In genomic region chr10:86451604-86451960, GRCh38 we compare ENCODE assay signal across 20 cellular contexts.
DNase-seq lines count a peak whose midpoint lies in the region; ATAC-seq, FAIRE-seq and TF ChIP-seq lines count a peak whose summit lies in the region.
"Had no signal": no experiment of that assay in that cellular context is flagged by ENCODE, and none has a peak within 500 bp of the region (broad histone marks: within the 10 kb centered on the region; RNA-seq: fewer than 3 reads in every experiment).

No MANE protein-coding gene starts in this region.

- peaks cover 4 to 17% (median 10%) of the 10 kb centered on the region in 3 donors for H3K4me1 ChIP-seq in pancreas

- peak overlapping the region; percentile 13 for H3K4me3 ChIP-seq in SU-DHL-6 (ENCODE audit: insufficient read depth, low read length, poor library complexity, severe bottlenecking)
- H3K4me3 ChIP-seq in pancreas, result no peak overlapping the region
- H3K4me3 ChIP-seq: heart left ventricle, thoracic aorta had no signal

- intact Hi-C loops in pancreas (cut with DNase I), result loop anchor here in 1 of 3 donors (10.0 kb wide), 1 partner anchor 63 kb away; no protein-coding TSS in a partner anchor

- H3K79me2 ChIP-seq in SU-DHL-6 (ENCODE audit: insufficient read depth, low read length), result peaks cover 15% of the 10 kb centered on the region

- no peaks in the 10 kb centered on the region for H3K4me1 Mint-ChIP-seq in stimulated activated effector memory CD8-positive, alpha-beta T cell treated with anti-CD3 and anti-CD28 coated beads, Interleukin-12 subunit alpha, Interleukin-12 subunit beta, amount 100 ng/mL, for 72 hours

- TF ChIP-seq CTCF in SU-DHL-6 (IDR thresholded peaks at IDR 0.05; ENCODE audit: insufficient read depth, low read length, poor library complexity, severe bottlenecking) (no peak), pancreas (IDR thresholded peaks at IDR 0.05) (no peak)

- H4K20me1 ChIP-seq in SU-DHL-6 (ENCODE audit: low read depth, low read length), result no peaks in the 10 kb centered on the region

- ATAC-seq in GM18907 (IDR thresholded peaks at IDR 0.05; ENCODE audit: unreplicated experiment), result peak; percentile 76
- ATAC-seq in HG02981 (IDR thresholded peaks at IDR 0.05; ENCODE audit: unreplicated experiment), result peak; percentile 62
- no peak for ATAC-seq in stimulated activated effector memory CD8-positive, alpha-beta T cell treated with anti-CD3 and anti-CD28 coated beads, Interleukin-12 subunit alpha, Interleukin-12 subunit beta, amount 100 ng/mL, for 72 hours
- ATAC-seq in pancreas, result no peak
- no peak for ATAC-seq in GM21390 (IDR thresholded peaks at IDR 0.05; ENCODE audit: unreplicated experiment)
- ATAC-seq: activated CD4-positive, CD25-positive, alpha-beta regulatory T cell treated with anti-CD3 and anti-CD28 coated beads, Interleukin-2, amount 50 U/mL, for 24 hours; activated CD8-positive, alpha-beta T cell treated with anti-CD3 and anti-CD28 coated beads for 36 hours; heart left ventricle; right cardiac atrium had no signal

- peak overlapping the region; percentile 94 for H3K27ac ChIP-seq in SU-DHL-6 (ENCODE audit: low read depth, low read length)
- no peak overlapping the region for H3K27ac ChIP-seq in pancreas
- H3K27ac ChIP-seq: heart left ventricle, thoracic aorta had no signal

- H3K9me3 Mint-ChIP-seq in stimulated activated effector memory CD8-positive, alpha-beta T cell treated with anti-CD3 and anti-CD28 coated beads, Interleukin-12 subunit alpha, Interleukin-12 subunit beta, amount 100 ng/mL, for 72 hours, result no peaks in the 10 kb centered on the region
- H3K9me3 Mint-ChIP-seq: activated CD8-positive, alpha-beta T cell treated with anti-CD3 and anti-CD28 coated beads for 36 hours; dendritic cell treated with granulocyte-macrophage colony-stimulating factor and Interleukin-4, amounts not matched to agents 40 ng/mL and 50 ng/mL, for 4 days; IgD-negative memory B cell had no signal

- peaks cover 61% of the 10 kb centered on the region for H3K36me3 ChIP-seq in SU-DHL-6 (ENCODE audit: low read length)
- peaks cover 0 to 25% (median 0%) of the 10 kb centered on the region in 3 donors for H3K36me3 ChIP-seq in pancreas

- no peak for DNase-seq in stimulated activated effector memory CD8-positive, alpha-beta T cell treated with anti-CD3 and anti-CD28 coated beads, Interleukin-12 subunit alpha, Interleukin-12 subunit beta, amount 100 ng/mL, for 72 hours (ENCODE audit: low spot score in 2 of 2)
- DNase-seq in middle frontal gyrus (ENCODE audit: extremely low spot score, low spot score) (no peak), pancreas (no peak)
- no peak for DNase-seq in stimulated activated CD4-positive, alpha-beta T cell treated with anti-CD3 and anti-CD28 coated beads, Interleukin-15, amount 100 ng/mL, for 24 hours
- DNase-seq: activated CD8-positive, alpha-beta T cell treated with anti-CD3 and anti-CD28 coated beads for 36 hours; activated naive CD4-positive, alpha-beta T cell; amygdala; DND-41; heart left ventricle; NCI-H1417 treated with DMSO at 0.1 percent for 48 hours; NCI-H524 treated with DMSO at 0.1 percent for 48 hours; right cardiac atrium had no signal

- H3K27me3 ChIP-seq in SU-DHL-6 (ENCODE audit: low read length), result no peaks in the 10 kb centered on the region
- no peaks in the 10 kb centered on the region for H3K27me3 ChIP-seq in pancreas
- H3K27me3 ChIP-seq: heart left ventricle had no signal

- H3F3A ChIP-seq in SU-DHL-6 (ENCODE audit: insufficient read depth), result peaks cover 66% of the 10 kb centered on the region

- peak overlapping the region; percentile 33; the same call in 1 of the 2 replicates for H3K9ac ChIP-seq in SU-DHL-6 (ENCODE audit: low read length)

- no peak for FAIRE-seq in pancreas (lab: Jason Lieb, UNC)

- H3K9me3 ChIP-seq in SU-DHL-6 (ENCODE audit: insufficient read depth, low read length), result no peaks in the 10 kb centered on the region
- no peaks in the 10 kb centered on the region for H3K9me3 ChIP-seq in pancreas
- H3K9me3 ChIP-seq: heart left ventricle, thoracic aorta had no signal

- no peak overlapping the region for H2AFZ ChIP-seq in SU-DHL-6 (ENCODE audit: low read depth, low read length, severe bottlenecking)

- peak overlapping the region; percentile 55 for H3K4me2 ChIP-seq in SU-DHL-6 (ENCODE audit: low read depth, low read length, poor library complexity, severe bottlenecking)

- H3K27ac Mint-ChIP-seq in stimulated activated effector memory CD8-positive, alpha-beta T cell treated with anti-CD3 and anti-CD28 coated beads, Interleukin-12 subunit alpha, Interleukin-12 subunit beta, amount 100 ng/mL, for 72 hours, result peak overlapping the region; percentile 10
- H3K27ac Mint-ChIP-seq: activated CD8-positive, alpha-beta T cell treated with anti-CD3 and anti-CD28 coated beads for 36 hours; dendritic cell treated with granulocyte-macrophage colony-stimulating factor and Interleukin-4, amounts not matched to agents 40 ng/mL and 50 ng/mL, for 4 days had no signal

- 98% methylated on average over 4 of the region's 4 CpGs for WGBS in pancreas, 2 donors

- H3K4me3 Mint-ChIP-seq in stimulated activated effector memory CD8-positive, alpha-beta T cell treated with anti-CD3 and anti-CD28 coated beads, Interleukin-12 subunit alpha, Interleukin-12 subunit beta, amount 100 ng/mL, for 72 hours, result no peak overlapping the region
- H3K4me3 Mint-ChIP-seq: activated CD8-positive, alpha-beta T cell treated with anti-CD3 and anti-CD28 coated beads for 36 hours; dendritic cell treated with granulocyte-macrophage colony-stimulating factor and Interleukin-4, amounts not matched to agents 40 ng/mL and 50 ng/mL, for 4 days; IgD-negative memory B cell had no signal

- H3K36me3 Mint-ChIP-seq in stimulated activated effector memory CD8-positive, alpha-beta T cell treated with anti-CD3 and anti-CD28 coated beads, Interleukin-12 subunit alpha, Interleukin-12 subunit beta, amount 100 ng/mL, for 72 hours, result peaks cover 97% of the 10 kb centered on the region

- H3K9me2 ChIP-seq in SU-DHL-6 (replicated peaks; ENCODE audit: insufficient read depth, low read length), result no peaks in the 10 kb centered on the region

Comparison
In these comparisons a context has a peak if more than half of its experiments do, and no peak if none do; other contexts are left out.
1. ATAC-seq: peak in GM18907 (single experiment) and HG02981 (single experiment); none in stimulated activated effector memory CD8-positive, alpha-beta T cell treated with anti-CD3 and anti-CD28 coated beads, Interleukin-12 subunit alpha, Interleukin-12 subunit beta, amount 100 ng/mL, for 72 hours (single experiment), pancreas (0 of 4) and GM21390 (single experiment).